Comparison of ENCODE assay signal across 19 cellular contexts in genomic region chr7:97751566-97751965, GRCh38. TPM values are rescaled to one million over a fixed set of nuclear protein-coding genes. Genes with fewer than 3 reads are reported as not detected.
A peak's percentile ranks its signal among the peaks of the same experiment; 100 is the strongest.
DNase-seq lines count a peak whose midpoint lies in the region; TF ChIP-seq lines count a peak whose summit lies in the region.
"Had no signal": no experiment of that assay in that cellular context is flagged by ENCODE, and none has a peak within 500 bp of the region (broad histone marks: within the 10 kb centered on the region; RNA-seq: fewer than 3 reads in every experiment).

No MANE protein-coding gene starts in this region.

- DNase-seq in DMS53 (lab: John Stamatoyannopoulos, UW) (peak; percentile 16), DMS53 treated with DMSO at 0.1 percent for 48 hours (lab: John Stamatoyannopoulos, UW; ENCODE audit: unreplicated experiment) (no peak), endothelial cell (ENCODE audit: low spot score) (no peak), NCI-H524 (lab: John Stamatoyannopoulos, UW) (no peak), glomerular visceral epithelial cell (ENCODE audit: extremely low spot score) (no peak)
- no peak for DNase-seq in stimulated activated CD4-positive, alpha-beta T cell treated with anti-CD3 and anti-CD28 coated beads, Interleukin-2, amount 100 ng/mL, for 24 hours
- DNase-seq: AML-193; Caco-2; Calu3; CD4-positive, alpha-beta T cell; CD8-positive, alpha-beta T cell; DMS79 treated with DMSO at 0.1 percent for 48 hours; GF-D8 had no signal

- H3K27ac Mint-ChIP-seq in endothelial cell (ENCODE audit: unreplicated experiment), result peak overlapping the region; percentile 86
- H3K27ac Mint-ChIP-seq: B cell; CD4-positive, alpha-beta T cell; CD8-positive, alpha-beta T cell had no signal

- peak overlapping the region; percentile 82 for H3K27ac ChIP-seq in VCaP
- H3K27ac ChIP-seq: 22Rv1; A549; BLaER1 treated with 17β-estradiol and CSF1 and Interleukin-3, amounts not matched to agents 10 nM and 100 nM had no signal

- no peaks in the 10 kb centered on the region for H3K9me3 Mint-ChIP-seq in endothelial cell (ENCODE audit: unreplicated experiment)
- H3K9me3 Mint-ChIP-seq: CD4-positive, alpha-beta T cell had no signal

- TF ChIP-seq CTCF in VCaP (conservative IDR thresholded peaks at IDR 0.05) (no peak), endothelial cell (IDR thresholded peaks at IDR 0.05; ENCODE audit: unreplicated experiment) (no peak)

- H3K4me3 Mint-ChIP-seq in endothelial cell (ENCODE audit: unreplicated experiment), result no peak overlapping the region
- H3K4me3 Mint-ChIP-seq: B cell; CD4-positive, alpha-beta T cell; CD8-positive, alpha-beta T cell had no signal

- H3K27me3 Mint-ChIP-seq in endothelial cell (ENCODE audit: unreplicated experiment), result no peaks in the 10 kb centered on the region
- H3K27me3 Mint-ChIP-seq: B cell had no signal

- H3K4me1 Mint-ChIP-seq in endothelial cell (ENCODE audit: unreplicated experiment), result peaks cover 18% of the 10 kb centered on the region
- H3K4me1 Mint-ChIP-seq: B cell had no signal

- H3K36me3 Mint-ChIP-seq in endothelial cell (ENCODE audit: low read depth, unreplicated experiment), result no peaks in the 10 kb centered on the region
- H3K36me3 Mint-ChIP-seq: CD8-positive, alpha-beta T cell had no signal

RNA-seq across cellular contexts. Expression of gene TAC1, which starts 19.7 kb away (rescaled TPM):
- total RNA-seq in endothelial cell (ENCODE audit: unreplicated experiment), result 9.1 TPM
- total RNA-seq: A172; B cell; Caco-2; CD4-positive, alpha-beta T cell; CD8-positive, alpha-beta T cell had no signal
